In the genomic region with DNA sequence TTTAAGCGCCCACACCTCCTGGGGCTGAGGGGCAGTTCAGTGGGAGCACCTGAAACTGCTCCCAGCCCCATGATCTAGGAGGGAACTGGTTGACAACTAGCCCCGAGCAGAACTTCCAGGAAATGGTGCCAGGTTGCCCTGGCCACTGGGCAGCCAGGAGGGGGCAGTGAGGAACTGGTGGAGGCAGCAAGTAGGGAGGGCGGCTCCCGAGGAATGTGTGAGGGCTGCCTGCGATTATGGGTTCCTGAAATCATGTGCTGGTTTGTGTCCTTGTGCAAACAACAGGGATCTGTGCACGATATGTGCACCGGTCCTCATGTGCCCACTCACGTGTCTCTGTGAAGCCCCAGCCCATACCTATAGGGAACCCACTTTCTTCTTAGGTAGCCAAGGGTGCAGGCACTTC, we compare ENCODE assay signal across 8 cellular contexts. TPM values are rescaled to one million over a fixed set of nuclear protein-coding genes. Genes with fewer than 3 reads are reported as not detected.
DNase-seq lines count a peak whose midpoint lies in the region; ATAC-seq and TF ChIP-seq lines count a peak whose summit lies in the region.

No MANE protein-coding gene starts in this region.

- TF ChIP-seq CTCF in fibroblast of pulmonary artery (IDR thresholded peaks at IDR 0.05; ENCODE audit: low read length, missing control alignments) (peak; percentile 61), nephron (IDR thresholded peaks at IDR 0.05; ENCODE audit: unreplicated experiment in 3 of 3) (peak; percentile 17 to 47 (median 37))

- H3K9me3 ChIP-seq in SK-N-MC (ENCODE audit: low read depth, low read length), result no peaks in the 10 kb centered on the region

- peaks cover 0 to 1% of the 10 kb centered on the region in 2 donors for H3K36me3 Mint-ChIP-seq in activated T-cell treated with anti-CD3 and anti-CD28 coated beads, Interleukin-2, amount 50 U/mL, for 72 hours (ENCODE audit: insufficient read depth in 2 of 2)
- H3K36me3 Mint-ChIP-seq in nephron (ENCODE audit: low read depth), result peaks cover 6% of the 10 kb centered on the region

- H3K9me3 Mint-ChIP-seq in activated T-cell treated with anti-CD3 and anti-CD28 coated beads, Interleukin-2, amount 50 U/mL, for 72 hours, result no peaks in the 10 kb centered on the region
- H3K9me3 Mint-ChIP-seq in nephron, result no peaks in the 10 kb centered on the region

- H3K9ac ChIP-seq in SK-N-MC (ENCODE audit: insufficient read length), result no peak overlapping the region

- peak overlapping the region; percentile 74 for H3K27ac ChIP-seq in SK-N-MC

- peak overlapping the region; percentile 63 for H3K27ac Mint-ChIP-seq in activated T-cell treated with anti-CD3 and anti-CD28 coated beads, Interleukin-2, amount 50 U/mL, for 72 hours
- H3K27ac Mint-ChIP-seq in nephron, result peak overlapping the region; percentile 97 to 99 (median 97)

- no peak overlapping the region for H3K4me3 Mint-ChIP-seq in activated T-cell treated with anti-CD3 and anti-CD28 coated beads, Interleukin-2, amount 50 U/mL, for 72 hours
- no peak overlapping the region for H3K4me3 Mint-ChIP-seq in nephron

- H3K4me3 ChIP-seq in SK-N-MC (no peak overlapping the region), fibroblast of pulmonary artery (replicated peaks; ENCODE audit: low read depth, low read length) (no peak overlapping the region)

- no peaks in the 10 kb centered on the region for H3K27me3 Mint-ChIP-seq in activated T-cell treated with anti-CD3 and anti-CD28 coated beads, Interleukin-2, amount 50 U/mL, for 72 hours (ENCODE audit: low read depth)
- H3K27me3 Mint-ChIP-seq in nephron (ENCODE audit: low read depth), result peaks cover 4% of the 10 kb centered on the region

- ATAC-seq in activated T-cell treated with anti-CD3 and anti-CD28 coated beads, Interleukin-2, amount 50 U/mL, for 72 hours (replicated peaks in 1 of 2), result no peak
- ATAC-seq in GM18909 (IDR thresholded peaks at IDR 0.05; ENCODE audit: poor library complexity, unreplicated experiment), result no peak

- peaks cover 5% of the 10 kb centered on the region for H3K36me3 ChIP-seq in SK-N-MC (ENCODE audit: insufficient read depth, low read length)

- DNase-seq in activated T-cell treated with anti-CD3 and anti-CD28 coated beads, Interleukin-2, amount 50 U/mL, for 72 hours, result peak in 1 of 2 donors; percentile 29
- no peak for DNase-seq in activated T-cell treated with anti-CD3 and anti-CD28 coated beads, Interleukin-2, amount 50 U/mL, for 1 hour
- DNase-seq in SK-N-MC (ENCODE audit: low read depth, low spot score) (no peak), fibroblast of pulmonary artery (ENCODE audit: low read depth) (peak; percentile 75), GM19240 (ENCODE audit: insufficient read length, low spot score) (no peak), 8988T (no peak)

- peaks cover 16% of the 10 kb centered on the region for H3K4me1 Mint-ChIP-seq in activated T-cell treated with anti-CD3 and anti-CD28 coated beads, Interleukin-2, amount 50 U/mL, for 72 hours (ENCODE audit: low read depth)
- peaks cover 82% of the 10 kb centered on the region for H3K4me1 Mint-ChIP-seq in nephron

RNA-seq across cellular contexts. Expression of a gene that starts 9.9 kb away (rescaled TPM):
- under 1 TPM; 0.81 to 0.91 TPM for total RNA-seq in activated T-cell treated with anti-CD3 and anti-CD28 coated beads, Interleukin-2, amount 50 U/mL, for 72 hours

RNA-seq across cellular contexts. Expression of a gene that starts 19.2 kb away (rescaled TPM):
- total RNA-seq in activated T-cell treated with anti-CD3 and anti-CD28 coated beads, Interleukin-2, amount 50 U/mL, for 72 hours, result not detected

RNA-seq across cellular contexts. Expression of a gene that starts 27.7 kb away (rescaled TPM):
- total RNA-seq in activated T-cell treated with anti-CD3 and anti-CD28 coated beads, Interleukin-2, amount 50 U/mL, for 72 hours, result not detected

RNA-seq across cellular contexts. Expression of a gene that starts 35.6 kb away (rescaled TPM):
- 10 to 100 TPM in 1 of 2 donors, 1 to 10 TPM in 1; 8.3 to 10.4 TPM for total RNA-seq in activated T-cell treated with anti-CD3 and anti-CD28 coated beads, Interleukin-2, amount 50 U/mL, for 72 hours
